In genomic region chr14:75202671-75203070, GRCh38 we compare ENCODE assay signal across 25 cellular contexts.
"Had no signal": no experiment of that assay in that cellular context is flagged by ENCODE, and none has a peak within 500 bp of the region (broad histone marks: within the 10 kb centered on the region; RNA-seq: fewer than 3 reads in every experiment).

No MANE protein-coding gene starts in this region.

- H3K27ac ChIP-seq: gastrocnemius medialis, heart left ventricle, ovary, psoas muscle, sigmoid colon, testis, upper lobe of right lung, uterus had no signal

- H3K27me3 ChIP-seq: gastrocnemius medialis, heart left ventricle, ovary, sigmoid colon, testis, tibial nerve, upper lobe of right lung, uterus had no signal

- H3K9me3 ChIP-seq: gastrocnemius medialis, heart left ventricle, ovary, psoas muscle, sigmoid colon, testis, tibial nerve, upper lobe of right lung, uterus had no signal

- H3K4me1 ChIP-seq: testis, uterus had no signal

- H3K4me3 Mint-ChIP-seq: endodermal cell; memory B cell; natural killer cell; stimulated activated memory B cell treated with anti-CD40 and anti-IgM and Interleukin-4, amounts not matched to agents 10 μg/mL and 1 μg/mL and 100 μg/mL, for 72 hours had no signal

- DNase-seq: effector CD8-positive, alpha-beta T cell; endodermal cell; foreskin fibroblast; gastrocnemius medialis; heart left ventricle; kidney; natural killer cell; occipital lobe; ovary; psoas muscle; right cardiac atrium; sigmoid colon; stimulated activated CD4-positive, alpha-beta T cell treated with anti-CD3 and anti-CD28 coated beads, Interleukin-4, amount 100 ng/mL, for 4 hours; stimulated activated naive CD8-positive, alpha-beta T cell treated with anti-CD3 and anti-CD28 coated beads, Interleukin-15, Interleukin-2, amounts not matched to agents 100 U/mL and 50 U/mL, for 24 hours; substantia nigra; testis; upper lobe of right lung; uterus had no signal

- H3K4me3 ChIP-seq: gastrocnemius medialis, heart left ventricle, hepatocyte, lung, ovary, psoas muscle, sigmoid colon, testis, tibial nerve, upper lobe of right lung, uterus had no signal

- ATAC-seq: esophagus mucosa; gastrocnemius medialis; heart left ventricle; left lobe of liver; natural killer cell; psoas muscle; right cardiac atrium; stimulated activated memory B cell treated with anti-CD40 and anti-IgM and Interleukin-4, amounts not matched to agents 10 μg/mL and 1 μg/mL and 100 μg/mL, for 72 hours; stimulated activated naive CD8-positive, alpha-beta T cell treated with anti-CD3 and anti-CD28 coated beads, Interleukin-15, Interleukin-2, amounts not matched to agents 100 U/mL and 50 U/mL, for 24 hours; upper lobe of right lung had no signal

- H3K36me3 Mint-ChIP-seq: memory B cell; natural killer cell; stimulated activated memory B cell treated with anti-CD40 and anti-IgM and Interleukin-4, amounts not matched to agents 10 μg/mL and 1 μg/mL and 100 μg/mL, for 72 hours had no signal

- H2AFZ ChIP-seq: hepatocyte had no signal

- H3K27ac Mint-ChIP-seq: endodermal cell; memory B cell; natural killer cell; stimulated activated memory B cell treated with anti-CD40 and anti-IgM and Interleukin-4, amounts not matched to agents 10 μg/mL and 1 μg/mL and 100 μg/mL, for 72 hours had no signal

- H3K27me3 Mint-ChIP-seq: stimulated activated memory B cell treated with anti-CD40 and anti-IgM and Interleukin-4, amounts not matched to agents 10 μg/mL and 1 μg/mL and 100 μg/mL, for 72 hours had no signal

- H3K9me3 Mint-ChIP-seq: endodermal cell; memory B cell; natural killer cell; stimulated activated memory B cell treated with anti-CD40 and anti-IgM and Interleukin-4, amounts not matched to agents 10 μg/mL and 1 μg/mL and 100 μg/mL, for 72 hours had no signal

- H3K4me2 ChIP-seq: hepatocyte had no signal

- H3K4me1 Mint-ChIP-seq: memory B cell; stimulated activated memory B cell treated with anti-CD40 and anti-IgM and Interleukin-4, amounts not matched to agents 10 μg/mL and 1 μg/mL and 100 μg/mL, for 72 hours had no signal

- H3K36me3 ChIP-seq: gastrocnemius medialis, heart left ventricle, ovary, sigmoid colon, tibial nerve, upper lobe of right lung, uterus had no signal

- H3K79me2 ChIP-seq: hepatocyte had no signal
